Comparison of ENCODE assay signal across 8 cellular contexts in the genomic region with DNA sequence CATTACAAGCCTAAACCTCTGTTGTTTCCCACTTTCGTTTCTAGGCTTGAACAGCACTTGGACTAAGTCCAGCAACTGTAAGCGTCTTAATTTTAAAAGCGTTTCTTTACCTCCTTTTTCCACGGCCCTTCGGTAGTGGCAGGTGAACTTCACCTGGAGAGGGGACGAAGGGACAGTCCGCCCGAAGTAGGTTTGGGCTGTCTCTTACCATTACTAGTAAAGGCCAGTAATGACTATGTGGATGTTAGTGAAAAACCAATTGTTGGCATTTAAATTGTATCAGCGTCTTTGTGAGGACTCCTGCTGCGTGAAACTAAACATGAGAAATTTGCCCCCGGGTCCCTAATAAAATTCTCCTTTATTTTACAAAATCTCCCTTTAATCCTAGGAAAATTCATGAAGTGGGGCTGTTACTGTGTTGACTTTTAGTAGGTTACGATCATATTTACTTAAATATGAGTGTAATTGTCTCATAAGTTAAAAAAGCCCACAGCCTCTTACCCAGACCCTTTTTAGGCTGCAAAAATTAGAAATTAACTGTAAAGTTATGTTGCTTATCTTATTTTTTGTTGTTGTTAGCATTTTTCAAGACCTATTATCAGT. TPM values are rescaled to one million over a fixed set of nuclear protein-coding genes. Genes with fewer than 3 reads are reported as not detected.
DNase-seq lines count a peak whose midpoint lies in the region; ATAC-seq, FAIRE-seq and TF ChIP-seq lines count a peak whose summit lies in the region.

No MANE protein-coding gene starts in this region.

- TF ChIP-seq CTCF in AG10803 (conservative IDR thresholded peaks at IDR 0.05; ENCODE audit: low read length) (no peak), HFF-Myc (IDR thresholded peaks at IDR 0.05; ENCODE audit: low read depth, low read length, missing control alignments) (no peak), hepatocyte (IDR thresholded peaks at IDR 0.05; ENCODE audit: poor library complexity) (no peak)

- H3K9me3 Mint-ChIP-seq in activated naive CD4-positive, alpha-beta T cell treated with anti-CD3 and anti-CD28 coated beads, Interleukin-2, amount 50 U/mL, for 72 hours = no peaks in the 10 kb centered on the region

- H3K27ac Mint-ChIP-seq in activated naive CD4-positive, alpha-beta T cell treated with anti-CD3 and anti-CD28 coated beads, Interleukin-2, amount 50 U/mL, for 72 hours = peak overlapping the region; percentile 91 to 94

- H4K20me1 ChIP-seq in hepatocyte (ENCODE audit: insufficient read depth, poor library complexity, severe bottlenecking) = peaks cover 38% of the 10 kb centered on the region

- H3K9me2 ChIP-seq in hepatocyte (replicated peaks; ENCODE audit: insufficient read depth) = no peaks in the 10 kb centered on the region

- WGBS in hepatocyte (ENCODE audit: low lambda C conversion rate, missing lambda C conversion rate) = 2% methylated on average over 12 of the region's 12 CpGs

- H3K4me1 ChIP-seq in hepatocyte (ENCODE audit: insufficient read depth) = peaks cover 41% of the 10 kb centered on the region

- no peak for FAIRE-seq in GM19239 (lab: Jason Lieb, UNC)

- H3K4me2 ChIP-seq in hepatocyte = peak overlapping the region; percentile 79

- H3K4me3 ChIP-seq in AG10803 (ENCODE audit: low read length) (peak overlapping the region; percentile 99), HFF-Myc (replicated peaks; ENCODE audit: low read depth, low read length) (peak overlapping the region; percentile 93), hepatocyte (peak overlapping the region; percentile 95), skin epidermis (peak overlapping the region; percentile 60 to 95 (median 83))

- H3K36me3 ChIP-seq in hepatocyte (replicated peaks; ENCODE audit: insufficient read depth, low read depth) = no peaks in the 10 kb centered on the region

- H2AFZ ChIP-seq in hepatocyte = peak overlapping the region; percentile 45

- H3K27ac ChIP-seq in hepatocyte = peak overlapping the region; percentile 99
- peak overlapping the region; percentile 97 to 100 (median 100) for H3K27ac ChIP-seq in skin epidermis

- H3K79me2 ChIP-seq in hepatocyte = peaks cover 59% of the 10 kb centered on the region

- ATAC-seq in activated naive CD4-positive, alpha-beta T cell treated with anti-CD3 and anti-CD28 coated beads, Interleukin-2, amount 50 U/mL, for 72 hours = peak; percentile 21 to 25
- ATAC-seq in HG02763 (IDR thresholded peaks at IDR 0.05; ENCODE audit: unreplicated experiment) (no peak), GM18517 (IDR thresholded peaks at IDR 0.05; ENCODE audit: unreplicated experiment) (no peak)

- H3K36me3 Mint-ChIP-seq in activated naive CD4-positive, alpha-beta T cell treated with anti-CD3 and anti-CD28 coated beads, Interleukin-2, amount 50 U/mL, for 72 hours = peaks cover 0 to 16% of the 10 kb centered on the region in 2 donors

- H3K27me3 ChIP-seq in hepatocyte = no peaks in the 10 kb centered on the region

- no peaks in the 10 kb centered on the region for H3K9me3 ChIP-seq in hepatocyte (ENCODE audit: low read depth)

- DNase-seq in AG10803 (ENCODE audit: low read depth) = peak; percentile 46
- no peak for DNase-seq in HFF-Myc (ENCODE audit: extremely low read depth, low read depth)
- DNase-seq in activated naive CD4-positive, alpha-beta T cell treated with anti-CD3 and anti-CD28 coated beads, Interleukin-2, amount 50 U/mL, for 72 hours (ENCODE audit: low spot score in 2 of 2) = no peak
- DNase-seq in hepatocyte (ENCODE audit: low spot score) = peak; percentile 46
- DNase-seq in GM19239 (ENCODE audit: insufficient read length, low spot score) = no peak

RNA-seq across cellular contexts. Expression of a gene that starts 1.0 kb away (rescaled TPM):
- total RNA-seq in activated naive CD4-positive, alpha-beta T cell treated with anti-CD3 and anti-CD28 coated beads, Interleukin-2, amount 50 U/mL, for 72 hours = 100 to 1,000 TPM in 1 of 2 donors, 10 to 100 TPM in 1; 72.8 to 146 TPM
- 438 and 449 TPM in 2 replicates for total RNA-seq in hepatocyte
- polyA plus RNA-seq in hepatocyte = 572 and 588 TPM in 2 replicates

Comparison
In these comparisons a context has a peak if more than half of its experiments do, and no peak if none do; other contexts are left out.
1. DNase-seq: peak in AG10803 (single experiment) and hepatocyte (single experiment); none in HFF-Myc (single experiment), activated naive CD4-positive, alpha-beta T cell treated with anti-CD3 and anti-CD28 coated beads, Interleukin-2, amount 50 U/mL, for 72 hours (0 of 2) and GM19239 (single experiment).
2. ATAC-seq: peak in activated naive CD4-positive, alpha-beta T cell treated with anti-CD3 and anti-CD28 coated beads, Interleukin-2, amount 50 U/mL, for 72 hours (2 of 2); none in HG02763 (single experiment) and GM18517 (single experiment).
3. Peak in every context shown above with its lines, with median percentiles within 50 percentile points of each other: H3K4me3 ChIP-seq.